In genomic region chr12:111436811-111437210, GRCh38 we compare ENCODE assay signal across 10 cellular contexts. TPM values are rescaled to one million over a fixed set of nuclear protein-coding genes. Genes with fewer than 3 reads are reported as not detected.
A peak's percentile ranks its signal among the peaks of the same experiment; 100 is the strongest.
DNase-seq lines count a peak whose midpoint lies in the region; ATAC-seq, FAIRE-seq and TF ChIP-seq lines count a peak whose summit lies in the region.
"Had no signal": no experiment of that assay in that cellular context is flagged by ENCODE, and none has a peak within 500 bp of the region (broad histone marks: within the 10 kb centered on the region; RNA-seq: fewer than 3 reads in every experiment).

No MANE protein-coding gene starts in this region.

- H2BK120ac ChIP-seq in H1 (replicated peaks; ENCODE audit: low read depth, low read length), result no peak overlapping the region

- no peak for TF ChIP-seq POLR2A in Peyer's patch (IDR thresholded peaks at IDR 0.05)
- no peak for TF ChIP-seq POLR2A in H1 (IDR thresholded peaks at IDR 0.05; ENCODE audit: control extremely low read depth in 1 of 2, low read depth in 2 of 2, low read length in 2 of 2)
- TF ChIP-seq POLR2A in erythroblast (IDR thresholded peaks at IDR 0.05; ENCODE audit: low read length), result no peak

- H2BK15ac ChIP-seq in H1 (ENCODE audit: low read length), result no peak overlapping the region

- H3K9me3 ChIP-seq in Peyer's patch (no peaks in the 10 kb centered on the region), H1 (ENCODE audit: insufficient read depth in 2 of 2, low read depth in 1 of 2, low read length in 1 of 2) (no peaks in the 10 kb centered on the region), osteoblast (ENCODE audit: low read depth, low read length) (no peaks in the 10 kb centered on the region)

- H3K36me3 ChIP-seq in Peyer's patch (no peaks in the 10 kb centered on the region), H1 (ENCODE audit: control insufficient read depth in 2 of 4, insufficient read depth in 4 of 4, low read length in 3 of 4) (no peaks in the 10 kb centered on the region), osteoblast (ENCODE audit: insufficient read depth, low read length) (peaks cover 10% of the 10 kb centered on the region)

- no peak overlapping the region for H3K4ac ChIP-seq in H1 (replicated peaks; ENCODE audit: insufficient read length, low read depth, low read length)

- H3K56ac ChIP-seq in H1 (replicated peaks; ENCODE audit: insufficient read length, low read depth, low read length), result no peak overlapping the region

- H4K5ac ChIP-seq in H1 (ENCODE audit: insufficient read length, low read depth, low read length), result no peak overlapping the region

- TF ChIP-seq RAD21 in H1 (IDR thresholded peaks at IDR 0.05 in 1 of 2, conservative IDR thresholded peaks at IDR 0.05 in 1 of 2; ENCODE audit: low read depth in 2 of 2, low read length in 2 of 2), result no peak

- no peak overlapping the region for H3K4me2 ChIP-seq in H1 (ENCODE audit: insufficient read depth in 1 of 2, low read depth in 2 of 2, low read length in 2 of 2)
- no peak overlapping the region for H3K4me2 ChIP-seq in osteoblast (ENCODE audit: insufficient read depth, low read length)

- H4K91ac ChIP-seq in H1 (replicated peaks; ENCODE audit: insufficient read length, low read length), result no peak overlapping the region

- H4K20me1 ChIP-seq in H1 (replicated peaks in 1 of 2; ENCODE audit: control insufficient read depth in 1 of 2, insufficient read depth in 2 of 2, low read length in 2 of 2) (peaks cover 25 to 27% of the 10 kb centered on the region in 2 experiments), osteoblast (ENCODE audit: insufficient read depth, low read length) (peaks cover 75% of the 10 kb centered on the region)

- intact Hi-C loops in Calu3 (cut with micrococcal nuclease; ENCODE audit: unreplicated experiment), result no loop called here

- no peaks in the 10 kb centered on the region for H3K27me3 ChIP-seq in Peyer's patch
- H3K27me3 ChIP-seq in H1 (replicated peaks in 1 of 4; ENCODE audit: control insufficient read depth in 3 of 4, extremely low read depth in 1 of 4, insufficient read depth in 3 of 4, low read length in 3 of 4), result no peaks in the 10 kb centered on the region
- no peaks in the 10 kb centered on the region for H3K27me3 ChIP-seq in osteoblast (ENCODE audit: insufficient read depth, low read length)

- H3K27ac ChIP-seq in Peyer's patch (peak overlapping the region in 3 of 4 donors; percentile 54 to 85 (median 81)), H1 (ENCODE audit: low read depth, low read length) (no peak overlapping the region), osteoblast (ENCODE audit: low read depth, low read length) (peak overlapping the region; percentile 86)

- H3K9ac ChIP-seq in H1 (replicated peaks in 1 of 4; ENCODE audit: extremely low read depth in 1 of 4, low read depth in 3 of 4, low read length in 3 of 4), result no peak overlapping the region

- H3K4me1 ChIP-seq in Peyer's patch (peaks cover 4 to 72% (median 40%) of the 10 kb centered on the region in 4 donors), H1 (replicated peaks in 1 of 4; ENCODE audit: control insufficient read depth in 3 of 4, insufficient read depth in 4 of 4, low read length in 3 of 4) (peaks cover under 1 to 39% (median 26%) of the 10 kb centered on the region in 4 experiments), osteoblast (ENCODE audit: insufficient read depth, low read length) (peaks cover 69% of the 10 kb centered on the region)

- H2BK5ac ChIP-seq in H1 (ENCODE audit: low read depth, low read length), result no peak overlapping the region

- ATAC-seq in HG02970 (IDR thresholded peaks at IDR 0.05; ENCODE audit: low FRiP score, unreplicated experiment), result no peak

- no peaks in the 10 kb centered on the region for H3K9me3 Mint-ChIP-seq in Calu3 (ENCODE audit: low read depth, unreplicated experiment)

- H3K23ac ChIP-seq in H1 (ENCODE audit: insufficient read length), result no peak overlapping the region

- no peaks in the 10 kb centered on the region for H3K23me2 ChIP-seq in H1 (ENCODE audit: low read depth, low read length)

- POLR2A ChIA-PET in H1 (lab: Charles Lee; ENCODE audit: partially characterized antibody), result interaction anchor here (1.2 kb wide), 1 partner anchor 9 kb away, joined by 3 read pairs; no protein-coding TSS in a partner anchor

- no peak overlapping the region for H2BK20ac ChIP-seq in H1 (ENCODE audit: low read length)

- peaks cover 71% of the 10 kb centered on the region for H3K36me3 Mint-ChIP-seq in Calu3 (ENCODE audit: insufficient read depth, unreplicated experiment)

- peaks cover 41% of the 10 kb centered on the region for H3K4me1 Mint-ChIP-seq in Calu3 (ENCODE audit: low read depth, unreplicated experiment)

- peaks cover 3 to 84% of the 10 kb centered on the region in 2 experiments; a peak in 3 of 4 replicates for H3K79me2 ChIP-seq in H1 (ENCODE audit: control insufficient read depth in 1 of 2, insufficient read depth in 2 of 2, low read length in 2 of 2)
- H3K79me2 ChIP-seq in osteoblast (ENCODE audit: insufficient read depth, low read length), result peaks cover 98% of the 10 kb centered on the region

- WGBS in H1 (ENCODE audit: extremely low coverage in 1 of 2, insufficient coverage in 1 of 2, insufficient read length in 1 of 2, insufficient replicate concordance in 2 of 2, low coverage in 1 of 2, low lambda C conversion rate in 2 of 2, missing lambda C conversion rate in 1 of 2), 2 experiments, result 84% methylated on average over 4 of the region's 4 CpGs; no CpG with 5 or more reads in 1 of the 2 experiments

- BruUV-seq in Calu3 (replicated peaks; lab: Mats Ljungman, UMichigan), result no TSS peak

- TF ChIP-seq CTCF in Calu3 (IDR thresholded peaks at IDR 0.05; ENCODE audit: unreplicated experiment) (no peak), Peyer's patch (IDR thresholded peaks at IDR 0.05) (no peak), H1 (IDR thresholded peaks at IDR 0.05; ENCODE audit: control extremely low read depth in 1 of 3, insufficient read depth in 1 of 3, low read depth in 1 of 3, low read length in 3 of 3) (no peak), osteoblast (IDR thresholded peaks at IDR 0.05; ENCODE audit: extremely low read depth, low read depth, low read length) (no peak)

- H4K8ac ChIP-seq in H1 (ENCODE audit: extremely low read depth, insufficient read depth, low read length), result no peak overlapping the region

- H2AFZ ChIP-seq in H1 (ENCODE audit: low read length), result no peak overlapping the region
- no peak overlapping the region for H2AFZ ChIP-seq in osteoblast (ENCODE audit: low read length)

- no peak for TF ChIP-seq EP300 in H1 (IDR thresholded peaks at IDR 0.05; ENCODE audit: borderline replicate concordance in 1 of 2, low read depth in 2 of 2, low read length in 2 of 2)

- H3K27me3 Mint-ChIP-seq in Calu3 (ENCODE audit: unreplicated experiment), result no peaks in the 10 kb centered on the region

- no peak for DNase-seq in Calu3
- DNase-seq in Peyer's patch, result no peak
- DNase-seq in H1 (ENCODE audit: low read depth in 1 of 2, low spot score in 2 of 2), result no peak
- peak; percentile 35 for DNase-seq in osteoblast (ENCODE audit: insufficient read length, low spot score, missing footprints)
- DNase-seq in erythroblast (lab: John Stamatoyannopoulos, UW), result no peak
- DNase-seq in NCI-H146 treated with DMSO at 0.1 percent for 48 hours (lab: John Stamatoyannopoulos, UW; ENCODE audit: unreplicated experiment), result no peak
- no peak for DNase-seq in ureter (ENCODE audit: low spot score)
- DNase-seq: dermis blood vessel endothelial cell, NCI-H2107 had no signal

- H3K4me3 Mint-ChIP-seq in Calu3 (ENCODE audit: low read depth, unreplicated experiment), result no peak overlapping the region

- H2BK12ac ChIP-seq in H1 (ENCODE audit: low read depth, low read length), result 0 out of 2 replicates have a peak overlapping the region, but pooled peaks have one; percentile 77

- H3K14ac ChIP-seq in H1 (ENCODE audit: insufficient read length), result no peak overlapping the region

- CTCF ChIA-PET in Calu3 (lab: Charles Lee) (interaction anchor here (2.6 kb wide), 1 partner anchor 34 kb away, joined by 8 read pairs; no protein-coding TSS in a partner anchor), H1 (lab: Charles Lee; ENCODE audit: partially characterized antibody) (interaction anchor here (0.6 to 31.7 kb wide), 4 partner anchors 14 to 243 kb away, joined by 4 to 838 read pairs (median 97); partner anchors contain the start of gene SH2B3)

- no peak overlapping the region for H3K4me3 ChIP-seq in Peyer's patch
- no peak overlapping the region for H3K4me3 ChIP-seq in H1 (ENCODE audit: extremely low read depth in 1 of 4, insufficient read depth in 2 of 4, low read depth in 3 of 4, low read length in 4 of 4)
- no peak overlapping the region for H3K4me3 ChIP-seq in osteoblast (ENCODE audit: insufficient read depth, low read length)

- peak overlapping the region; percentile 69 for H3K27ac Mint-ChIP-seq in Calu3 (ENCODE audit: unreplicated experiment)

- no peak overlapping the region for H2AK5ac ChIP-seq in H1 (ENCODE audit: low read depth, low read length)

- no peak for FAIRE-seq in H1 (lab: Jason Lieb, UNC)

- H3K18ac ChIP-seq in H1 (ENCODE audit: extremely low read depth, low read length), result no peak overlapping the region

- H3K79me1 ChIP-seq in H1 (ENCODE audit: low read depth, low read length), result peaks cover 16% of the 10 kb centered on the region

TF ChIP-seq in H1, 55 proteins besides CTCF, POLR2A, EP300 and RAD21:
- TF ChIP-seq NRF1 (IDR thresholded peaks at IDR 0.05; ENCODE audit: low read depth, low read length) (no peak), EZH2 (IDR thresholded peaks at IDR 0.05; ENCODE audit: low read depth, low read length, severe bottlenecking) (no peak)
TF ChIP-seq in H1: peak in this region for 0.

RNA-seq across cellular contexts. Expression of gene SH2B3, which starts 31.1 kb away (rescaled TPM):
- total RNA-seq in Calu3 (2022) (14.3 and 17.3 TPM in 2 replicates), Peyer's patch (10 to 100 TPM in 2 of 4 donors, 1 to 10 TPM in 2; 4.4 to 37.1 (median 8.4) TPM), osteoblast (32.4 and 51.4 TPM in 2 replicates), ureter (20.4 TPM)
- total RNA-seq in H1 (2021; fragmentation: NEBNext Ultra II Directional; extraction: Animal tissue kit (Norgen Biotek cat#: 25700)), result 29.8 and 34.1 TPM in 2 replicates
- polyA plus RNA-seq in H1 (2011; rRNA removed), result 20.8 and 25.1 TPM in 2 replicates
- polyA plus RNA-seq in H1 (2011; cell fraction: cytosol; rRNA removed), result 18.3 TPM
- polyA plus RNA-seq in H1 (2011; cell fraction: nucleus; rRNA removed), result 18.8 TPM
- 18.4 to 20.9 TPM (median 20.6 TPM) in 4 replicates for polyA plus RNA-seq in H1 (2012, experiment 1 of 2)
- polyA plus RNA-seq in H1 (2012, experiment 2 of 2), result 12.1 TPM
- polyA plus RNA-seq in H1 (2013, experiment 1 of 2), result 20.8 TPM
- 21.5 TPM for polyA plus RNA-seq in H1 (2013, experiment 2 of 2)
- polyA minus RNA-seq in H1 (2011; rRNA and poly(A)+ RNA removed), result 12.6 and 17.8 TPM in 2 replicates
- polyA minus RNA-seq in H1 (2011; cell fraction: cytosol; rRNA and poly(A)+ RNA removed), result 19.1 TPM
- 14.7 TPM for polyA minus RNA-seq in H1 (2011; cell fraction: nucleus; rRNA and poly(A)+ RNA removed)
